ENCODE assay signal across 8 cellular contexts in the genomic region with DNA sequence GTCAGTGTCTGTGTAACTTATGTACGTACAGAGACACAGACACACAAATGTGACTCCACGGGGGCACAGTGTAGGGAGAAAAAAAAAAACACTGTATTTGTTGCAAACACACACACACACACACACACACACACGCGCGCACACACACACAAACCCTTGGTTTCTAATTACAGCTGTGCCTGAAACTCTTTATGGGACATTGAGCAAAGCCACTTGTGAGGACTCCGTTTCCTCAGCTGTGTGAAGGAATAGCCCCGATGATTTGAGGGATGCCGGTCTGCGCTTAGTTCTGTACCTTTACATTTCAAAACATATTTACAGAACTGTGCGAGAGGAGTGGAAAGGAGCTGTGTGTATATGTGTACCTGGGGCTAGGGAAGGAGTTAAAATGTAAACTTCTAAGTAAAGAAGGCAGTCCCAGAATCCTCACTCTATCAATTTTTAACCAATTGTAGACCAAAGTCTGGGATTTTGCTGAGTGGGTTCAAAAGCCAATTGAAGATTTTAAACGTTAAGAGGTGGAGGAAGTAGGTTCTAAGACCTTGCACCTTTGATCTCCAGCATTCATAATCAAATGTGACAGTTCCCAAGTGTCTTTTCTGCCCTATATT.
DNase-seq lines count a peak whose midpoint lies in the region; ATAC-seq and TF ChIP-seq lines count a peak whose summit lies in the region.

No MANE protein-coding gene starts in this region.

- DNase-seq in NCI-H2196 (lab: John Stamatoyannopoulos, UW; ENCODE audit: unreplicated experiment), result peak; percentile 71
- no peak for DNase-seq in NCI-H2196 treated with DMSO at 0.1 percent for 48 hours (lab: John Stamatoyannopoulos, UW; ENCODE audit: unreplicated experiment)
- DNase-seq in astrocyte of the spinal cord (ENCODE audit: low read depth, low spot score), result peak; percentile 33
- DNase-seq in left kidney (ENCODE audit: low read depth, low spot score), result peak; percentile 91
- DNase-seq in hepatic stellate cell (ENCODE audit: low spot score), result no peak
- no peak for DNase-seq in NCI-H1694 (lab: John Stamatoyannopoulos, UW)

- H3K9ac ChIP-seq in stomach smooth muscle (ENCODE audit: low read length in 2 of 2), result peak overlapping the region; percentile 66 to 69

- in situ Hi-C loops in astrocyte of the spinal cord (cut with HindIII; ENCODE audit: low sequenced_read_pairs), result no loop called here

- peak overlapping the region; percentile 9 for H3K4me3 ChIP-seq in astrocyte of the spinal cord (ENCODE audit: low read depth, low read length)
- peak overlapping the region; percentile 66 to 72 for H3K4me3 ChIP-seq in stomach smooth muscle (ENCODE audit: low read length in 2 of 2)

- no peak for TF ChIP-seq CTCF in astrocyte of the spinal cord (IDR thresholded peaks at IDR 0.05; ENCODE audit: low read depth, low read length)

- no peaks in the 10 kb centered on the region for H3K36me3 ChIP-seq in stomach smooth muscle (ENCODE audit: control insufficient read depth in 2 of 2, insufficient read depth in 2 of 2, low read length in 2 of 2)

- ATAC-seq in HG03025 (IDR thresholded peaks at IDR 0.05; ENCODE audit: low FRiP score, unreplicated experiment), result no peak

- H3K9me3 ChIP-seq in stomach smooth muscle (ENCODE audit: control insufficient read depth in 2 of 2, low read length in 2 of 2), result no peaks in the 10 kb centered on the region

- no peaks in the 10 kb centered on the region for H3K27me3 ChIP-seq in stomach smooth muscle (ENCODE audit: control insufficient read depth in 1 of 2, insufficient read depth in 2 of 2, low read length in 2 of 2)

- H3K27ac ChIP-seq in stomach smooth muscle (ENCODE audit: low read length), result peak overlapping the region; percentile 80

- peaks cover 33% of the 10 kb centered on the region for H3K4me1 ChIP-seq in stomach smooth muscle (ENCODE audit: control insufficient read depth, insufficient read depth, low read length)

Comparison
In these comparisons a context has a peak if more than half of its experiments do, and no peak if none do; other contexts are left out.
1. DNase-seq: peak in NCI-H2196 (single experiment), astrocyte of the spinal cord (single experiment) and left kidney (single experiment); none in NCI-H2196 treated with DMSO at 0.1 percent for 48 hours (single experiment), hepatic stellate cell (single experiment) and NCI-H1694 (single experiment).